ENCODE assay signal across 29 cellular contexts in the genomic region with DNA sequence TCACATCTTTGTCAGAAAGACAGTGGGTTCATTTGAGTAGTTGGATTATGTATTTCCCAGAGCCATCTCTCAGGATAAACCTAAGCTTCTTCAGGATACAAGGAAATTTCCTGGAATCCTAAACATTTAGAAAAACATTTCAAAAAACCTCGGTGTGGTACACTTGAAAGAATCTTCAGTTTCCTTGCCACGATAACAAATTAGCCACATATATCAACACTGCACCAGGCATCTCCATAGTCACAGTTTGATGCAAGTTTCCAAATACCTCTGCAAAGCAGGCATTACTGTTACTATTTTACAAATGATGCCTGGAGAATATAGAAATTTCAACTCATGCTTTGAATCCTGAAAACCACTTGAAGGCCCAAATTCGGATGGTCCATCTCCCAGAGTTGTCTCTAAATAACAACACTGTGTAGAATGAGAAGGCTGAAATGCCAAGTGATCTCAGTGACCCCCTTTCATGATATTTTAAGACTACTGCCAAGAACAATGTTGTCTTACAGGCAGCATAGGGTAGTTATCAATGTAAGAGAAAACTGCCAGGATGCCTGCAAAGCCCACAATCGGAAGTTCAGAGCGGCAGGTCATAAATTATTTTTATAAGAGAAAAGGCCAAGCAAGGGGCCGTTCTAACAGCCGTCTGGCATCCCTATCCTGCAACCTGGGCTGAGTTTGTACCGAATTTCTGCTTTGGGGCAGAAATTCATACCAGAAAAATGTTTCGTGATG.
"Had no signal": no experiment of that assay in that cellular context is flagged by ENCODE, and none has a peak within 500 bp of the region (broad histone marks: within the 10 kb centered on the region; RNA-seq: fewer than 3 reads in every experiment).

No MANE protein-coding gene starts in this region.

- FAIRE-seq: islet of Langerhans, pancreas had no signal

- H3K27ac ChIP-seq: ascending aorta, brain microvascular endothelial cell, esophagus muscularis mucosa, left ventricle myocardium inferior, pancreas, prostate gland, suprapubic skin, tibial artery, upper lobe of right lung had no signal

- H3K27me3 ChIP-seq: ascending aorta, brain microvascular endothelial cell, esophagus muscularis mucosa, pancreas, suprapubic skin, tibial artery, upper lobe of right lung had no signal

- ATAC-seq: pancreas, T-helper 17 cell, upper lobe of right lung had no signal

- H3K4me1 ChIP-seq: left ventricle myocardium inferior, pancreas, prostate gland had no signal

- H3K9me3 ChIP-seq: ascending aorta, esophagus muscularis mucosa, left ventricle myocardium inferior, pancreas, prostate gland, suprapubic skin, tibial artery, upper lobe of right lung had no signal

- DNase-seq: activated CD4-positive, alpha-beta memory T cell treated with anti-CD3 and anti-CD28 coated beads for 36 hours; activated CD4-positive, alpha-beta T cell treated with anti-CD3 and anti-CD28 coated beads, Interleukin-2, amount 10 ng/mL, durations not matched to agents 24 days and 14 days; activated CD4-positive, CD25-positive, alpha-beta regulatory T cell treated with anti-CD3 and anti-CD28 coated beads, Interleukin-2, amount 50 U/mL, for 72 hours; activated CD8-positive, alpha-beta memory T cell treated with anti-CD3 and anti-CD28 coated beads, Interleukin-2, amount 50 U/mL, for 4 hours; activated effector memory CD4-positive, alpha-beta T cell treated with anti-CD3 and anti-CD28 coated beads, Interleukin-2, amount 50 U/mL, for 16 hours; activated naive CD4-positive, alpha-beta T cell treated with anti-CD3 and anti-CD28 coated beads for 36 hours; activated naive CD8-positive, alpha-beta T cell treated with anti-CD3 and anti-CD28 coated beads, Interleukin-2, amount 10 ng/mL, durations not matched to agents 7 days and 5 days; activated T-cell treated with anti-CD3 and anti-CD28 coated beads, Interleukin-2, amount 50 U/mL, for 1 hour; brain microvascular endothelial cell; cortex of kidney; endodermal cell; foreskin melanocyte; left ventricle myocardium inferior; mammary epithelial cell; naive B cell; nephron progenitor cell; pancreas; stimulated activated CD4-positive, alpha-beta T cell treated with anti-CD3 and anti-CD28 coated beads, Interleukin-15, amount 100 ng/mL, for 24 hours; stimulated activated CD4-positive, alpha-beta T cell treated with anti-CD3 and anti-CD28 coated beads, Interleukin-2, amount 100 ng/mL, for 24 hours; stimulated activated naive CD4-positive, alpha-beta T cell; T-helper 17 cell; T1000; tibial artery; upper lobe of right lung had no signal

- H3K4me3 ChIP-seq: ascending aorta, esophagus muscularis mucosa, left ventricle myocardium inferior, pancreas, prostate gland, suprapubic skin, tibial artery, upper lobe of right lung had no signal

- H3K36me3 ChIP-seq: ascending aorta, brain microvascular endothelial cell, esophagus muscularis mucosa, left ventricle myocardium inferior, pancreas, prostate gland, suprapubic skin, tibial artery, upper lobe of right lung had no signal
